Comparison of ENCODE assay signal across 8 cellular contexts in the genomic region with DNA sequence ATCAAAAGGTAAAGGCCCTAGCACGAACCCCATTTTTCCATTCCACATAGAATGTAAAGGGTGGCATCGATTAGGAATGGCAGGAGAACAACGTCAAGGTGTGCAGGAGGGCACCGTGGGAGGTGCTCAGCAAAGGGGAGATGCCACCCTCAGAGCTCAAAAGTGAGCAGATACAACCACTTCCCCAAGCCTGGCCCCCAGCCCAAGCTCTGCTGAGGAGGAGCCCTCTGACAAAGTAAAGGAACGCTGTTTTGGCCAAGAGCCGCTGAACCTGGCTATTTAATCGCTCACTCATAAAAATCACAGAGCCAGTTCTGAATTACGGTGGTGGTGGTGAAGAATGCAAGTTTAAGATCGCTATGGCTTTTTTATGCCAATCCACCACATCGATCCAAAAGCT. TPM values are rescaled to one million over a fixed set of nuclear protein-coding genes. Genes with fewer than 3 reads are reported as not detected.
DNase-seq lines count a peak whose midpoint lies in the region; ATAC-seq and TF ChIP-seq lines count a peak whose summit lies in the region.

No MANE protein-coding gene starts in this region.

- peak overlapping the region; percentile 85 to 98 (median 91) for H3K4me3 Mint-ChIP-seq in CD8-positive, alpha-beta memory T cell
- H3K4me3 Mint-ChIP-seq in endothelial cell (ENCODE audit: unreplicated experiment): peak overlapping the region; percentile 94

- H3K27ac ChIP-seq in CD8-positive, alpha-beta memory T cell (ENCODE audit: low read depth, low read length): peak overlapping the region; percentile 99
- H3K27ac ChIP-seq in OCI-LY7 (ENCODE audit: low read depth, low read length, poor library complexity, severe bottlenecking): peak overlapping the region; percentile 81
- H3K27ac ChIP-seq in ovary: peak overlapping the region; percentile 94 to 98

- no peaks in the 10 kb centered on the region for H3K36me3 ChIP-seq in CD8-positive, alpha-beta memory T cell (ENCODE audit: insufficient read depth, low read length)
- H3K36me3 ChIP-seq in OCI-LY7 (ENCODE audit: insufficient read depth, low read length) (0 out of 2 replicates have a peak, but pooled peaks cover 8% of the 10 kb centered on the region), ovary (no peaks in the 10 kb centered on the region)

- no peaks in the 10 kb centered on the region for H3K27me3 Mint-ChIP-seq in CD8-positive, alpha-beta memory T cell
- peaks cover 5% of the 10 kb centered on the region for H3K27me3 Mint-ChIP-seq in endothelial cell (ENCODE audit: unreplicated experiment)

- peaks cover 18% of the 10 kb centered on the region for H4K20me1 ChIP-seq in OCI-LY7 (ENCODE audit: insufficient read depth, low read length)

- no TSS peak for BruUV-seq in OCI-LY7 (replicated peaks; lab: Mats Ljungman, UMichigan)

- H2AFZ ChIP-seq in OCI-LY7 (ENCODE audit: low read length): peak overlapping the region; percentile 93; the same call in 1 of the 2 replicates

- no peak for TF ChIP-seq EP300 in ovary (IDR thresholded peaks at IDR 0.05)

- POLR2A ChIA-PET in CD8-positive, alpha-beta memory T cell (lab: Charles Lee): interaction anchor here (0.6 to 2.1 kb wide), 11 partner anchors 8 to 1749 kb away, joined by 3 to 24 read pairs (median 5); a partner anchor contains a TSS
- POLR2A ChIA-PET in OCI-LY7 (lab: Charles Lee): interaction anchor here (0.7 to 4.2 kb wide), 10 partner anchors 10 to 95 kb away, joined by 3 to 33 read pairs (median 6); no protein-coding TSS in a partner anchor

- ATAC-seq in activated CD4-positive, CD25-positive, alpha-beta regulatory T cell treated with anti-CD3 and anti-CD28 coated beads, Interleukin-2, amount 50 U/mL, for 24 hours: no peak
- no peak for ATAC-seq in HG03469 (IDR thresholded peaks at IDR 0.05; ENCODE audit: unreplicated experiment)

- peaks cover 28% of the 10 kb centered on the region for H3K79me2 ChIP-seq in OCI-LY7 (ENCODE audit: insufficient read depth, low read depth, low read length)

- TF ChIP-seq CTCF in OCI-LY7 (conservative IDR thresholded peaks at IDR 0.05; ENCODE audit: low read length): no peak
- TF ChIP-seq CTCF in endothelial cell (IDR thresholded peaks at IDR 0.05; ENCODE audit: unreplicated experiment): no peak
- no peak for TF ChIP-seq CTCF in ovary (IDR thresholded peaks at IDR 0.05)

- no peaks in the 10 kb centered on the region for H3K9me3 ChIP-seq in CD8-positive, alpha-beta memory T cell (ENCODE audit: low read length)
- H3K9me3 ChIP-seq in OCI-LY7 (ENCODE audit: low read length) (no peaks in the 10 kb centered on the region), ovary (no peaks in the 10 kb centered on the region)

- CTCF ChIA-PET in CD8-positive, alpha-beta memory T cell (lab: Charles Lee): interaction anchor here (0.9 to 3.9 kb wide), 10 partner anchors 9 to 197 kb away, joined by 3 to 26 read pairs (median 6); no protein-coding TSS in a partner anchor
- CTCF ChIA-PET in OCI-LY7 (lab: Charles Lee; ENCODE audit: unreplicated experiment): interaction anchor here (1.2 to 2.6 kb wide), 2 partner anchors 8 to 39 kb away, joined by 3 to 9 read pairs; no protein-coding TSS in a partner anchor

- peak overlapping the region; percentile 91 to 99 (median 98) for H3K27ac Mint-ChIP-seq in CD8-positive, alpha-beta memory T cell
- peak overlapping the region; percentile 57 for H3K27ac Mint-ChIP-seq in endothelial cell (ENCODE audit: unreplicated experiment)

- H3K4me3 ChIP-seq in CD8-positive, alpha-beta memory T cell (ENCODE audit: low read length): peak overlapping the region; percentile 66
- H3K4me3 ChIP-seq in OCI-LY7 (ENCODE audit: low read depth, low read length, poor library complexity, severe bottlenecking) (peak overlapping the region; percentile 85), ovary (peak overlapping the region; percentile 75)

- no peak for DNase-seq in CD8-positive, alpha-beta memory T cell
- DNase-seq in OCI-LY7 (ENCODE audit: low spot score) (no peak), endothelial cell (ENCODE audit: low spot score) (no peak), ovary (peak; percentile 39 to 66 (median 63)), NCI-H526 treated with DMSO at 0.1 percent for 48 hours (lab: John Stamatoyannopoulos, UW) (no peak)
- no peak for DNase-seq in activated CD4-positive, alpha-beta T cell treated with anti-CD3 and anti-CD28 coated beads for 48 hours

- H3K9me2 ChIP-seq in OCI-LY7 (ENCODE audit: insufficient read depth, low read length): no peaks in the 10 kb centered on the region

- WGBS in ovary, 3 donors: 10 to 14% (median 12%) methylated on average over 10 of the region's 10 CpGs

- no peaks in the 10 kb centered on the region for H3K27me3 ChIP-seq in CD8-positive, alpha-beta memory T cell (ENCODE audit: insufficient read depth, low read length, poor library complexity, severe bottlenecking)
- no peaks in the 10 kb centered on the region for H3K27me3 ChIP-seq in ovary

- no peaks in the 10 kb centered on the region for H3K9me3 Mint-ChIP-seq in CD8-positive, alpha-beta memory T cell
- no peaks in the 10 kb centered on the region for H3K9me3 Mint-ChIP-seq in endothelial cell (ENCODE audit: unreplicated experiment)

- no peak for TF ChIP-seq POLR2A in ovary (IDR thresholded peaks at IDR 0.05)

- H3K4me1 ChIP-seq in CD8-positive, alpha-beta memory T cell (ENCODE audit: insufficient read depth, low read length): peaks cover 20% of the 10 kb centered on the region
- H3K4me1 ChIP-seq in OCI-LY7 (ENCODE audit: insufficient read depth, low read length, poor library complexity, severe bottlenecking) (peaks cover 63% of the 10 kb centered on the region), ovary (ENCODE audit: insufficient read depth) (peaks cover 2% of the 10 kb centered on the region)

- peaks cover 0 to 21% (median 9%) of the 10 kb centered on the region in 3 donors for H3K36me3 Mint-ChIP-seq in CD8-positive, alpha-beta memory T cell
- no peaks in the 10 kb centered on the region for H3K36me3 Mint-ChIP-seq in endothelial cell (ENCODE audit: low read depth, unreplicated experiment)

- peak overlapping the region; percentile 99 for H3K4me2 ChIP-seq in OCI-LY7 (ENCODE audit: low read length)

- intact Hi-C loops in OCI-LY7 (cut with micrococcal nuclease; ENCODE audit: unreplicated experiment) (no loop called here), ovary (cut with DNase I) (no loop called here)

- H3K4me1 Mint-ChIP-seq in CD8-positive, alpha-beta memory T cell: peaks cover 38 to 59% (median 48%) of the 10 kb centered on the region in 3 donors
- H3K4me1 Mint-ChIP-seq in endothelial cell (ENCODE audit: unreplicated experiment): peaks cover 7% of the 10 kb centered on the region

RNA-seq across cellular contexts. Expression of a gene that starts 12.4 kb away (rescaled TPM):
- 10 to 100 TPM; 19.2 to 21.7 TPM for total RNA-seq in CD8-positive, alpha-beta memory T cell
- 46.0 TPM for polyA plus RNA-seq in CD8-positive, alpha-beta memory T cell
- total RNA-seq in OCI-LY7 (2014; rRNA removed; shearing (Covaris generic)): 53.9 and 56.3 TPM in 2 replicates
- total RNA-seq in OCI-LY7 (2022) (49.0 and 60.3 TPM in 2 replicates), endothelial cell (ENCODE audit: unreplicated experiment) (11.7 TPM), ovary (100 to 1,000 TPM in 1 of 7 donors, 10 to 100 TPM in 6; 63.3 to 101 (median 65.0) TPM)
- polyA plus RNA-seq in ovary: 10 to 100 TPM; 49.2 to 50.1 TPM

Comparison
In these comparisons a context has a peak if more than half of its experiments do, and no peak if none do; other contexts are left out.
1. DNase-seq: peak in ovary (5 of 5); none in CD8-positive, alpha-beta memory T cell (0 of 5), OCI-LY7 (single experiment), endothelial cell (single experiment), NCI-H526 treated with DMSO at 0.1 percent for 48 hours (single experiment) and activated CD4-positive, alpha-beta T cell treated with anti-CD3 and anti-CD28 coated beads for 48 hours (single experiment).
2. Peak in every context shown above with its lines, with median percentiles within 50 percentile points of each other: H3K27ac ChIP-seq and H3K4me3 ChIP-seq.